8 cellular contexts compared by ENCODE assay signal in genomic region chr2:27682334-27682771, GRCh38. TPM values are rescaled to one million over a fixed set of nuclear protein-coding genes. Genes with fewer than 3 reads are reported as not detected.
DNase-seq lines count a peak whose midpoint lies in the region; ATAC-seq and TF ChIP-seq lines count a peak whose summit lies in the region.
"Not testable (repeated sequence)": the region's sequence is repeated elsewhere in the genome, so short reads cannot be mapped to it uniquely, and the experiment has no call there.

No MANE protein-coding gene starts in this region.

- intact Hi-C loops in MCF 10A (cut with micrococcal nuclease) = loop anchor here (1.0 to 2.0 kb wide), 2 partner anchors 274 to 362 kb away; no protein-coding TSS in a partner anchor

- H3K36me3 Mint-ChIP-seq in activated T-cell treated with anti-CD3 and anti-CD28 coated beads, Interleukin-2, amount 50 U/mL, for 72 hours (ENCODE audit: insufficient read depth in 2 of 2) = peaks cover 5 to 20% of the 10 kb centered on the region in 2 donors
- peaks cover 68% of the 10 kb centered on the region for H3K36me3 Mint-ChIP-seq in MCF 10A (ENCODE audit: insufficient read depth, unreplicated experiment)

- H3K18ac ChIP-seq in mesendoderm (ENCODE audit: low read length) = not testable (repeated sequence)

- not testable (repeated sequence) for H3K23ac ChIP-seq in mesendoderm (ENCODE audit: low read length)

- H3K27me3 Mint-ChIP-seq in activated T-cell treated with anti-CD3 and anti-CD28 coated beads, Interleukin-2, amount 50 U/mL, for 72 hours (ENCODE audit: low read depth); MCF 10A (ENCODE audit: insufficient read depth, unreplicated experiment): not testable (repeated sequence)

- DNase-seq in H4 (ENCODE audit: low spot score) (peak; percentile 64), RWPE1 (ENCODE audit: low spot score) (peak; percentile 92), MCF 10A (ENCODE audit: unreplicated experiment) (peak; percentile 80), fibroblast of mammary gland (ENCODE audit: low read depth) (peak; percentile 92), mesendoderm (peak; percentile 59)
- not testable (repeated sequence) for DNase-seq in activated T-cell treated with anti-CD3 and anti-CD28 coated beads, Interleukin-2, amount 50 U/mL, for 72 hours; stimulated activated naive CD8-positive, alpha-beta T cell treated with anti-CD3 and anti-CD28 coated beads, Interleukin-15, Interleukin-2, amounts not matched to agents 100 U/mL and 50 U/mL, for 24 hours

- H3K4me1 ChIP-seq in ACC112 (ENCODE audit: control insufficient read depth, insufficient read depth, low read length, unreplicated experiment) = peaks cover 25% of the 10 kb centered on the region
- not testable (repeated sequence) for H3K4me1 ChIP-seq in mesendoderm (ENCODE audit: control insufficient read depth, low read depth, low read length)

- peaks cover 36% of the 10 kb centered on the region for H3K4me1 Mint-ChIP-seq in activated T-cell treated with anti-CD3 and anti-CD28 coated beads, Interleukin-2, amount 50 U/mL, for 72 hours (ENCODE audit: low read depth)
- H3K4me1 Mint-ChIP-seq in MCF 10A (ENCODE audit: insufficient read depth, unreplicated experiment) = peaks cover 29% of the 10 kb centered on the region

- H3K27ac Mint-ChIP-seq in activated T-cell treated with anti-CD3 and anti-CD28 coated beads, Interleukin-2, amount 50 U/mL, for 72 hours = peak overlapping the region; percentile 92
- H3K27ac Mint-ChIP-seq in MCF 10A (ENCODE audit: low read depth, unreplicated experiment) = peak overlapping the region; percentile 59

- H3K4me3 Mint-ChIP-seq in activated T-cell treated with anti-CD3 and anti-CD28 coated beads, Interleukin-2, amount 50 U/mL, for 72 hours = peak overlapping the region; percentile 52 to 84
- H3K4me3 Mint-ChIP-seq in MCF 10A (ENCODE audit: unreplicated experiment) = peak overlapping the region; percentile 4

- CTCF ChIA-PET in RWPE1 (lab: Yijun Ruan, JAX) = interaction anchor here (0.6 to 1.0 kb wide), 6 partner anchors 22 to 628 kb away, joined by 3 to 7 read pairs (median 4); no protein-coding TSS in a partner anchor
- CTCF ChIA-PET in MCF 10A (lab: Yijun Ruan, JAX) = interaction anchor here (0.5 to 4.6 kb wide), 28 partner anchors 8 to 513 kb away, joined by 3 to 41 read pairs (median 4); partner anchors contain the start of genes CCDC121, GPN1, NRBP1 and PPM1G

- not testable (repeated sequence) for H3K79me2 ChIP-seq in ACC112 (ENCODE audit: control insufficient read depth, insufficient read depth, low read length, unreplicated experiment); mesendoderm (ENCODE audit: control insufficient read depth, insufficient read depth, low read length)

- H2BK5ac ChIP-seq in mesendoderm (ENCODE audit: low read length) = not testable (repeated sequence)

- ATAC-seq in activated T-cell treated with anti-CD3 and anti-CD28 coated beads, Interleukin-2, amount 50 U/mL, for 72 hours (replicated peaks in 1 of 2) = peak; percentile 81 to 85
- ATAC-seq in stimulated activated naive CD8-positive, alpha-beta T cell treated with anti-CD3 and anti-CD28 coated beads, Interleukin-15, Interleukin-2, amounts not matched to agents 100 U/mL and 50 U/mL, for 24 hours = peak; percentile 83

- not testable (repeated sequence) for H2AK5ac ChIP-seq in mesendoderm (ENCODE audit: low read length)

- H4K5ac ChIP-seq in mesendoderm (ENCODE audit: low read length) = not testable (repeated sequence)

- not testable (repeated sequence) for BruUV-seq in MCF 10A (replicated peaks; lab: Mats Ljungman, UMichigan)

- not testable (repeated sequence) for H3K9me3 Mint-ChIP-seq in activated T-cell treated with anti-CD3 and anti-CD28 coated beads, Interleukin-2, amount 50 U/mL, for 72 hours; MCF 10A (ENCODE audit: unreplicated experiment)

- H4K8ac ChIP-seq in mesendoderm (ENCODE audit: low read depth, low read length) = not testable (repeated sequence)

- POLR2A ChIA-PET in RWPE1 (lab: Yijun Ruan, JAX; ENCODE audit: low non-redundant PET) = interaction anchor here (0.6 kb wide), 1 partner anchor 709 kb away, joined by 4 read pairs; no protein-coding TSS in a partner anchor
- POLR2A ChIA-PET in MCF 10A (lab: Yijun Ruan, JAX) = interaction anchor here (0.7 to 2.9 kb wide), 17 partner anchors 16 to 1188 kb away, joined by 3 to 27 read pairs (median 5); partner anchors contain the start of genes CCDC121, FOSL2, GPN1 and PPM1G

- peaks cover 19% of the 10 kb centered on the region for H3K36me3 ChIP-seq in ACC112 (ENCODE audit: insufficient read depth, low read length)
- not testable (repeated sequence) for H3K36me3 ChIP-seq in mesendoderm (ENCODE audit: control insufficient read depth, insufficient read depth, low read length)

- not testable (repeated sequence) for TF ChIP-seq CTCF in RWPE1 (conservative IDR thresholded peaks at IDR 0.05; ENCODE audit: low read depth); MCF 10A (IDR thresholded peaks at IDR 0.05; ENCODE audit: unreplicated experiment); fibroblast of mammary gland (conservative IDR thresholded peaks at IDR 0.05; ENCODE audit: control insufficient read depth, insufficient read depth, low read depth, low read length)

- not testable (repeated sequence) for H3K9ac ChIP-seq in mesendoderm (ENCODE audit: low read length)

- not testable (repeated sequence) for H2BK15ac ChIP-seq in mesendoderm (replicated peaks; ENCODE audit: low read depth)

- not testable (repeated sequence) for H3K27me3 ChIP-seq in ACC112 (ENCODE audit: insufficient read depth, low read length); mesendoderm (ENCODE audit: insufficient read depth, low read length, poor library complexity)

- peak overlapping the region; percentile 46; the same call in 1 of the 2 replicates for H3K4me3 ChIP-seq in ACC112 (ENCODE audit: low read depth, low read length)
- not testable (repeated sequence) for H3K4me3 ChIP-seq in fibroblast of mammary gland (ENCODE audit: control insufficient read depth, low read depth, low read length); mesendoderm (ENCODE audit: low read length)

- not testable (repeated sequence) for H2BK120ac ChIP-seq in mesendoderm (ENCODE audit: low read depth, low read length)

- not testable (repeated sequence) for H3K4me2 ChIP-seq in mesendoderm (ENCODE audit: low read length)

- not testable (repeated sequence) for H2AFZ ChIP-seq in ACC112 (ENCODE audit: low read length, unreplicated experiment)

- H3K79me1 ChIP-seq in mesendoderm (ENCODE audit: low read length) = not testable (repeated sequence)

- H3K27ac ChIP-seq in ACC112 (ENCODE audit: low read depth, low read length) = peak overlapping the region; percentile 98
- H3K27ac ChIP-seq in RWPE1 = peak overlapping the region; percentile 89
- H3K27ac ChIP-seq in mesendoderm (ENCODE audit: low read depth, low read length) = not testable (repeated sequence)

- H3K4ac ChIP-seq in mesendoderm (ENCODE audit: low read depth, low read length) = not testable (repeated sequence)

- H3K56ac ChIP-seq in mesendoderm (ENCODE audit: low read length) = not testable (repeated sequence)

- WGBS in mesendoderm (ENCODE audit: extremely low coverage, insufficient coverage, low lambda C conversion rate) = no CpG with 5 or more reads among the region's 7 CpGs

RNA-seq across cellular contexts. Expression of gene SLC4A1AP, which starts 18.7 kb away (rescaled TPM):
- 16.6 and 17.4 TPM in 2 replicates for total RNA-seq in H4 (2014; rRNA removed; shearing (Covaris generic))
- total RNA-seq in activated T-cell treated with anti-CD3 and anti-CD28 coated beads, Interleukin-2, amount 50 U/mL, for 72 hours = 10 to 100 TPM; 32.3 to 33.8 TPM
- total RNA-seq in MCF 10A (2022) = 24.3 and 27.2 TPM in 2 replicates
- 23.9 TPM for polyA plus RNA-seq in mesendoderm (2013, experiment 1 of 2)
- polyA plus RNA-seq in mesendoderm (2013, experiment 2 of 2) = 24.8 TPM

RNA-seq across cellular contexts. Expression of gene SUPT7L, which starts 18.9 kb away (rescaled TPM):
- 9.1 and 11.8 TPM in 2 replicates for total RNA-seq in H4 (2014; rRNA removed; shearing (Covaris generic))
- total RNA-seq in activated T-cell treated with anti-CD3 and anti-CD28 coated beads, Interleukin-2, amount 50 U/mL, for 72 hours = 10 to 100 TPM; 45.0 to 48.9 TPM
- total RNA-seq in MCF 10A (2022) = 36.4 and 40.8 TPM in 2 replicates
- 24.1 TPM for polyA plus RNA-seq in mesendoderm (2013, experiment 1 of 2)
- polyA plus RNA-seq in mesendoderm (2013, experiment 2 of 2) = 23.7 TPM

RNA-seq across cellular contexts. Expression of gene GPN1, which starts 53.5 kb away (rescaled TPM):
- total RNA-seq in H4 (2014; rRNA removed; shearing (Covaris generic)) = 22.3 and 29.9 TPM in 2 replicates
- total RNA-seq in activated T-cell treated with anti-CD3 and anti-CD28 coated beads, Interleukin-2, amount 50 U/mL, for 72 hours = 10 to 100 TPM; 43.6 to 45.9 TPM
- 28.6 and 30.5 TPM in 2 replicates for total RNA-seq in MCF 10A (2022)
- 42.1 TPM for polyA plus RNA-seq in mesendoderm (2013, experiment 1 of 2)
- polyA plus RNA-seq in mesendoderm (2013, experiment 2 of 2) = 42.1 TPM

RNA-seq across cellular contexts. Expression of gene CCDC121, which starts 53.5 kb away (rescaled TPM):
- 1.5 and 1.9 TPM in 2 replicates for total RNA-seq in H4 (2014; rRNA removed; shearing (Covaris generic))
- under 1 TPM in 1 of 2 donors, not detected in 1; 0.28 TPM for total RNA-seq in activated T-cell treated with anti-CD3 and anti-CD28 coated beads, Interleukin-2, amount 50 U/mL, for 72 hours
- 0.61 and 2.3 TPM in 2 replicates for total RNA-seq in MCF 10A (2022)
- polyA plus RNA-seq in mesendoderm (2013, experiment 1 of 2) = 1.9 TPM
- 1.7 TPM for polyA plus RNA-seq in mesendoderm (2013, experiment 2 of 2)
